ENCODE assay signal across 15 cellular contexts in the genomic region with DNA sequence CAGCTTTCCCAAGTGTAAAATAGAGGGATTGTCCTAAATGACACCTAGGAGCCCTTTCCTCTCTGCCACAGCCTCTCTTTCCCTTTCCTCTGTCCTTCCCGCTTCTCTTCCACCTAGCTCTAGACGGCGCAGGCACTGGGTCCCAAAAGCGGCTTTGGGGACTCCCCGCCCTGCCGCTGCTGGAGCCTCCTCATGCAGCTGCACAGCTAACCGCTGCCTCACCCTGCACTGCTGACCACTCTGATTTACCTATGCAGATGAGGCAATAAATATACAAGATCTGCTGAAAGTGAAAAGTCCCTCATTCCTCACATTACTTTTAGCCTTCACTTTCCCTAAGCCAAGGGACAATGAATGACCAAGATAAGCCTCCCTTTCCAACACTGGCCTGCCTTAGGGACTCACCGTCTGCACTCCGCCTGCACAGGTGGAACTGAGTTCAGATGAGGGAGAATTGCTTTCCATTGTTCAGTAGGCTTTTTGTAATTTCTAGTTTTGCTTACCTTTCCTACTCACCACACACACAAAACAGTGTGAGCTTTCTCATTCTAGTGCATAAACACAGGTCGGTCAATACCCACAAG.
A peak's percentile ranks its signal among the peaks of the same experiment; 100 is the strongest.
DNase-seq lines count a peak whose midpoint lies in the region; ATAC-seq and TF ChIP-seq lines count a peak whose summit lies in the region.
"Had no signal": no experiment of that assay in that cellular context is flagged by ENCODE, and none has a peak within 500 bp of the region (broad histone marks: within the 10 kb centered on the region; RNA-seq: fewer than 3 reads in every experiment).

No MANE protein-coding gene starts in this region.

- 95% methylated on average over 10 of the region's 10 CpGs for WGBS in right cardiac atrium

- H3K4me1 Mint-ChIP-seq in activated CD4-positive, alpha-beta memory T cell treated with anti-CD3 and anti-CD28 coated beads for 36 hours (ENCODE audit: low read depth): no peaks in the 10 kb centered on the region

- BruUV-seq in PC-9 (replicated peaks; lab: Mats Ljungman, UMichigan): no TSS peak

- POLR2A ChIA-PET in PC-9 (lab: Charles Lee; ENCODE audit: unreplicated experiment): no interaction called here
- POLR2A ChIA-PET in activated CD4-positive, alpha-beta memory T cell treated with anti-CD3 and anti-CD28 coated beads for 36 hours (lab: Charles Lee): no interaction called here

- H3K4me3 Mint-ChIP-seq in activated CD4-positive, alpha-beta memory T cell treated with anti-CD3 and anti-CD28 coated beads for 36 hours: no peak overlapping the region
- H3K4me3 Mint-ChIP-seq: nephron had no signal

- peaks cover 37% of the 10 kb centered on the region for H3F3A ChIP-seq in PC-9 (ENCODE audit: insufficient read depth, low read depth)

- no peaks in the 10 kb centered on the region for H3K9me2 ChIP-seq in PC-9 (ENCODE audit: insufficient read depth)

- H3K9me3 ChIP-seq in PC-9 (ENCODE audit: insufficient read depth, low read depth) (no peaks in the 10 kb centered on the region), right cardiac atrium (ENCODE audit: control insufficient read depth, low read length) (no peaks in the 10 kb centered on the region)
- H3K9me3 ChIP-seq: tibial artery had no signal

- CTCF ChIA-PET in PC-9 (lab: Charles Lee): interaction anchor here (0.6 kb wide), 2 partner anchors 192 to 205 kb away, joined by 3 to 4 read pairs; no protein-coding TSS in a partner anchor
- CTCF ChIA-PET in activated CD4-positive, alpha-beta memory T cell treated with anti-CD3 and anti-CD28 coated beads for 36 hours (lab: Charles Lee): interaction anchor here (0.9 kb wide), 1 partner anchor 1012 kb away, joined by 3 read pairs; no protein-coding TSS in a partner anchor

- no peaks in the 10 kb centered on the region for H3K36me3 Mint-ChIP-seq in activated CD4-positive, alpha-beta memory T cell treated with anti-CD3 and anti-CD28 coated beads for 36 hours

- peak overlapping the region; percentile 78 for H3K4me2 ChIP-seq in PC-9

- intact Hi-C loops in PC-9 (cut with micrococcal nuclease; ENCODE audit: unreplicated experiment) (loop anchor here (1.0 to 10.0 kb wide), 4 partner anchors 32 to 1012 kb away; no protein-coding TSS in a partner anchor), right cardiac atrium (cut with DNase I) (no loop called here)
- intact Hi-C loops in activated CD4-positive, alpha-beta memory T cell treated with anti-CD3 and anti-CD28 coated beads for 36 hours (cut with micrococcal nuclease): no loop called here

- H3K27ac Mint-ChIP-seq in activated CD4-positive, alpha-beta memory T cell treated with anti-CD3 and anti-CD28 coated beads for 36 hours: no peak overlapping the region
- H3K27ac Mint-ChIP-seq: nephron had no signal

- TF ChIP-seq CTCF in GM12865 (IDR thresholded peaks at IDR 0.05; ENCODE audit: insufficient read depth, low read depth, low read length, missing control alignments) (no peak), PC-9 (conservative IDR thresholded peaks at IDR 0.05) (no peak)

- H4K20me1 ChIP-seq in PC-9 (ENCODE audit: insufficient read depth): no peaks in the 10 kb centered on the region

- no peaks in the 10 kb centered on the region for H3K9me3 Mint-ChIP-seq in activated CD4-positive, alpha-beta memory T cell treated with anti-CD3 and anti-CD28 coated beads for 36 hours
- H3K9me3 Mint-ChIP-seq: nephron had no signal

- H3K27ac ChIP-seq in PC-9: peak overlapping the region; percentile 94
- no peak overlapping the region for H3K27ac ChIP-seq in caudate nucleus (ENCODE audit: low read depth, low read length)
- H3K27ac ChIP-seq in right cardiac atrium (ENCODE audit: low read length): no peak overlapping the region
- H3K27ac ChIP-seq: tibial artery had no signal

- DNase-seq in GM12865 (ENCODE audit: low read depth) (peak; percentile 17), PC-9 (no peak), caudate nucleus (lab: John Stamatoyannopoulos, UW) (no peak), activated T-cell treated with anti-CD3 and anti-CD28 coated beads for 4 hours (no peak), right cardiac atrium (no peak)
- DNase-seq in activated CD4-positive, alpha-beta memory T cell treated with anti-CD3 and anti-CD28 coated beads for 36 hours: no peak
- DNase-seq: amygdala, Kasumi-1, NCI-H146, NCI-H446, tibial artery had no signal

- H3K79me2 ChIP-seq in PC-9 (ENCODE audit: low read depth): peaks cover 5% of the 10 kb centered on the region; the same call in 1 of the 2 replicates

- H3K4me3 ChIP-seq in GM12865 (ENCODE audit: low read depth, low read length) (no peak overlapping the region), PC-9 (no peak overlapping the region), right cardiac atrium (ENCODE audit: low read length) (no peak overlapping the region)
- H3K4me3 ChIP-seq: lung, tibial artery had no signal

- peak overlapping the region; percentile 11; the same call in 1 of the 2 replicates for H2AFZ ChIP-seq in PC-9

- H3K27me3 Mint-ChIP-seq in activated CD4-positive, alpha-beta memory T cell treated with anti-CD3 and anti-CD28 coated beads for 36 hours: peaks cover 1% of the 10 kb centered on the region

- peaks cover 64% of the 10 kb centered on the region for H3K4me1 ChIP-seq in PC-9 (replicated peaks; ENCODE audit: insufficient read depth)
- H3K4me1 ChIP-seq in right cardiac atrium (ENCODE audit: control insufficient read depth, insufficient read depth, low read length): no peaks in the 10 kb centered on the region
- H3K4me1 ChIP-seq: tibial artery had no signal

- no peaks in the 10 kb centered on the region for H3K27me3 ChIP-seq in PC-9 (ENCODE audit: insufficient read depth, low read depth)
- H3K27me3 ChIP-seq in right cardiac atrium (ENCODE audit: control insufficient read depth, insufficient read depth): no peaks in the 10 kb centered on the region
- H3K27me3 ChIP-seq: tibial artery had no signal

- ATAC-seq in GM21423 (IDR thresholded peaks at IDR 0.05; ENCODE audit: unreplicated experiment) (peak; percentile 70), HG02981 (IDR thresholded peaks at IDR 0.05; ENCODE audit: unreplicated experiment) (peak; percentile 45), right cardiac atrium (no peak)

- no peaks in the 10 kb centered on the region for H3K36me3 ChIP-seq in PC-9 (ENCODE audit: low read depth)
- H3K36me3 ChIP-seq: tibial artery had no signal

Comparison
In these comparisons a context has a peak if more than half of its experiments do, and no peak if none do; other contexts are left out.
1. ATAC-seq: peak in GM21423 (single experiment) and HG02981 (single experiment); none in right cardiac atrium (0 of 2).